Comparison of ENCODE assay signal across 22 cellular contexts in the genomic region with DNA sequence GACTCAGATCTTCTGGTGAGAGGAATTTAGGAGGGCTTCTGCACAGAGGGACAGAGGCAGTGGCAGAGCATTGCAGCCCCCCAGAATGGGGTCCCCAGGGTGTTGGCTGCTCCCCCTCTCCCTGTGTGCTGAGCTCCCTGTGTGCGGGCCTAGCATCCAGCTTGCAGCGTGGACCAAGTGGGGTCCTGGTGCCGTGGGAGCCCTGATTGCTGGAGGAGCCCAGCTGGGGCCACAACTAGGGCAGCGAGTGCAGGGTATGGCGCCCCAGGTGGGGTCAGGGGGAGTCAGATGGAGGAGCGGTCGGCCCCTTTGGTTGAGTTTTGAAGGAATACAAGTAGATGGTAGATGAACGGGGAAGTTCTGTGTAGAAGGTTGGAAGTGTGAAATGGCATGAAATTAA.
A peak's percentile ranks its signal among the peaks of the same experiment; 100 is the strongest.
DNase-seq lines count a peak whose midpoint lies in the region; ATAC-seq, FAIRE-seq and TF ChIP-seq lines count a peak whose summit lies in the region.
"Had no signal": no experiment of that assay in that cellular context is flagged by ENCODE, and none has a peak within 500 bp of the region (broad histone marks: within the 10 kb centered on the region; RNA-seq: fewer than 3 reads in every experiment).

No MANE protein-coding gene starts in this region.

- WGBS in GM12878 (ENCODE audit: insufficient coverage, insufficient replicate concordance, low lambda C conversion rate, missing lambda C conversion rate) = 16% methylated on average over 8 of the region's 8 CpGs
- WGBS in right lobe of liver (ENCODE audit: insufficient coverage, low coverage, low lambda C conversion rate, missing lambda C conversion rate) = 88% methylated on average over 7 of the region's 8 CpGs

- in situ Hi-C loops in GM12878 (cut with MboI) = loop anchor here (5.0 kb wide), 1 partner anchor 103 kb away; no protein-coding TSS in a partner anchor

- H3K9me3 ChIP-seq in HEK293 (ENCODE audit: control insufficient read depth, insufficient read depth, low read depth, low read length) = no peaks in the 10 kb centered on the region
- H3K9me3 ChIP-seq in GM12878 (replicated peaks; ENCODE audit: control insufficient read depth, insufficient read depth, low read length) = no peaks in the 10 kb centered on the region
- no peaks in the 10 kb centered on the region for H3K9me3 ChIP-seq in right lobe of liver
- no peaks in the 10 kb centered on the region for H3K9me3 ChIP-seq in CD4-positive, alpha-beta T cell (ENCODE audit: control insufficient read depth, low read length)
- no peaks in the 10 kb centered on the region for H3K9me3 ChIP-seq in effector memory CD4-positive, alpha-beta T cell (ENCODE audit: control insufficient read depth, low read length)
- H3K9me3 ChIP-seq: adrenal gland, thoracic aorta had no signal

- no peaks in the 10 kb centered on the region for H3K36me3 Mint-ChIP-seq in stimulated activated memory B cell treated with anti-CD40 and anti-IgM and Interleukin-4, amounts not matched to agents 10 μg/mL and 1 μg/mL and 100 μg/mL, for 72 hours
- no peaks in the 10 kb centered on the region for H3K36me3 Mint-ChIP-seq in CD4-positive, alpha-beta T cell (ENCODE audit: low read depth)
- H3K36me3 Mint-ChIP-seq: WTC11 had no signal

- SMC1A ChIA-PET in GM12878 (lab: Charles Lee; ENCODE audit: uncharacterized antibody, unreplicated experiment) = interaction anchor here (0.6 to 14.5 kb wide), 16 partner anchors 13 to 120 kb away, joined by 3 to 225 read pairs (median 18); partner anchors contain the start of gene TRIO

- RAD21 ChIA-PET in GM12878 (lab: Charles Lee; ENCODE audit: unreplicated experiment) = interaction anchor here (1.6 to 12.4 kb wide), 12 partner anchors 11 to 101 kb away, joined by 3 to 373 read pairs (median 35); partner anchors contain the start of gene TRIO

- no peak overlapping the region for H2AFZ ChIP-seq in GM12878 (ENCODE audit: control insufficient read depth, low read depth, low read length)

- intact Hi-C loops in GM12878 (cut with micrococcal nuclease; ENCODE audit: unreplicated experiment) = loop anchor here (1.0 to 5.0 kb wide), 4 partner anchors 36 to 218 kb away; no protein-coding TSS in a partner anchor
- intact Hi-C loops in right lobe of liver (cut with DNase I) = no loop called here
- intact Hi-C loops in CD4-positive, alpha-beta T cell (cut with DNase I, micrococcal nuclease) = no loop called here

- H3K4me3 ChIP-seq in HEK293 (ENCODE audit: low read depth, low read length) (no peak overlapping the region), GM12878 (0 out of 2 replicates have a peak overlapping the region, but pooled peaks have one; percentile 61), right lobe of liver (no peak overlapping the region)
- no peak overlapping the region for H3K4me3 ChIP-seq in effector memory CD4-positive, alpha-beta T cell (ENCODE audit: insufficient read depth, low read depth, low read length, poor library complexity, severe bottlenecking)
- H3K4me3 ChIP-seq: adrenal gland, thoracic aorta had no signal

- H3K36me3 ChIP-seq in HEK293 (ENCODE audit: control insufficient read depth in 2 of 2, insufficient read depth in 1 of 2, low read length in 2 of 2) (no peaks in the 10 kb centered on the region; a peak in 1 of 3 replicates), GM12878 (ENCODE audit: control insufficient read depth in 2 of 2, insufficient read depth in 2 of 2, low read length in 1 of 2) (no peaks in the 10 kb centered on the region; a peak in 1 of 4 replicates), right lobe of liver (no peaks in the 10 kb centered on the region)
- H3K36me3 ChIP-seq in effector memory CD4-positive, alpha-beta T cell (ENCODE audit: control insufficient read depth, insufficient read depth, low read length) = no peaks in the 10 kb centered on the region
- H3K36me3 ChIP-seq: adrenal gland, thoracic aorta had no signal

- TF ChIP-seq POLR2A in GM12878 (IDR thresholded peaks at IDR 0.05; ENCODE audit: low read depth, low read length) (no peak), right lobe of liver (IDR thresholded peaks at IDR 0.05) (no peak)

- no peak for FAIRE-seq in GM12878 (lab: Jason Lieb, UNC)
- FAIRE-seq: endometrium, frontal cortex had no signal

- H3K27me3 ChIP-seq in GM12878 (replicated peaks in 1 of 2; ENCODE audit: control insufficient read depth in 2 of 2, insufficient read depth in 2 of 2, low read length in 1 of 2) (no peaks in the 10 kb centered on the region), right lobe of liver (no peaks in the 10 kb centered on the region)
- H3K27me3 ChIP-seq in CD4-positive, alpha-beta T cell (ENCODE audit: control insufficient read depth, insufficient read depth, low read length) = peaks cover 7% of the 10 kb centered on the region
- no peaks in the 10 kb centered on the region for H3K27me3 ChIP-seq in effector memory CD4-positive, alpha-beta T cell (replicated peaks; ENCODE audit: control insufficient read depth, insufficient read depth, low read length, poor library complexity, severe bottlenecking)
- H3K27me3 ChIP-seq: adrenal gland had no signal

- H3K27me3 Mint-ChIP-seq in stimulated activated memory B cell treated with anti-CD40 and anti-IgM and Interleukin-4, amounts not matched to agents 10 μg/mL and 1 μg/mL and 100 μg/mL, for 72 hours = no peaks in the 10 kb centered on the region
- H3K27me3 Mint-ChIP-seq in CD4-positive, alpha-beta T cell = peaks cover 17% of the 10 kb centered on the region

- peak overlapping the region; percentile 65 for H3K4me3 Mint-ChIP-seq in stimulated activated memory B cell treated with anti-CD40 and anti-IgM and Interleukin-4, amounts not matched to agents 10 μg/mL and 1 μg/mL and 100 μg/mL, for 72 hours
- no peak overlapping the region for H3K4me3 Mint-ChIP-seq in CD4-positive, alpha-beta T cell
- H3K4me3 Mint-ChIP-seq: neural crest cell, WTC11 had no signal

- no peak for ATAC-seq in GM12878
- ATAC-seq in right lobe of liver = no peak
- ATAC-seq in stimulated activated memory B cell treated with anti-CD40 and anti-IgM and Interleukin-4, amounts not matched to agents 10 μg/mL and 1 μg/mL and 100 μg/mL, for 72 hours = no peak
- ATAC-seq in CD4-positive, alpha-beta T cell (ENCODE audit: poor library complexity) = no peak
- no peak for ATAC-seq in HG03097 (IDR thresholded peaks at IDR 0.05; ENCODE audit: low FRiP score, unreplicated experiment)
- no peak for ATAC-seq in HG02870 (IDR thresholded peaks at IDR 0.05; ENCODE audit: unreplicated experiment)
- ATAC-seq: Right ventricle myocardium inferior, WTC11 had no signal

- H3K4me1 Mint-ChIP-seq in stimulated activated memory B cell treated with anti-CD40 and anti-IgM and Interleukin-4, amounts not matched to agents 10 μg/mL and 1 μg/mL and 100 μg/mL, for 72 hours = peaks cover 88% of the 10 kb centered on the region
- H3K4me1 Mint-ChIP-seq in CD4-positive, alpha-beta T cell (ENCODE audit: low read depth) = peaks cover 6% of the 10 kb centered on the region

- peaks cover 97% of the 10 kb centered on the region for H3K79me2 ChIP-seq in GM12878 (ENCODE audit: control insufficient read depth, insufficient read depth, low read length)

- no peaks in the 10 kb centered on the region for H4K20me1 ChIP-seq in GM12878 (ENCODE audit: control insufficient read depth, insufficient read depth)

- H3K27ac Mint-ChIP-seq in stimulated activated memory B cell treated with anti-CD40 and anti-IgM and Interleukin-4, amounts not matched to agents 10 μg/mL and 1 μg/mL and 100 μg/mL, for 72 hours = peak overlapping the region; percentile 92
- H3K27ac Mint-ChIP-seq in CD4-positive, alpha-beta T cell = no peak overlapping the region
- H3K27ac Mint-ChIP-seq: WTC11 had no signal

- TF ChIP-seq CTCF in HEK293 (tag by site-specific recombination; IDR thresholded peaks at IDR 0.05) = no peak
- TF ChIP-seq CTCF in GM12878 (IDR thresholded peaks at IDR 0.05 in 2 of 3, conservative IDR thresholded peaks at IDR 0.05 in 1 of 3; ENCODE audit: control insufficient read depth in 2 of 3, extremely low read depth in 1 of 3, insufficient read depth in 1 of 3, low read depth in 3 of 3, low read length in 3 of 3) = no peak
- no peak for TF ChIP-seq CTCF in right lobe of liver (IDR thresholded peaks at IDR 0.05)
- no peak for TF ChIP-seq CTCF in CD4-positive, alpha-beta T cell (IDR thresholded peaks at IDR 0.05)

- peak overlapping the region; percentile 96 for H3K4me2 ChIP-seq in GM12878 (ENCODE audit: control insufficient read depth, insufficient read depth)

- H3K27ac ChIP-seq in HEK293 (ENCODE audit: extremely low read depth, low read depth, low read length) (no peak overlapping the region), GM12878 (ENCODE audit: control insufficient read depth, insufficient read depth) (peak overlapping the region; percentile 94), right lobe of liver (peak overlapping the region in 2 of 3 donors; percentile 75 to 79)
- no peak overlapping the region for H3K27ac ChIP-seq in CD4-positive, alpha-beta T cell (ENCODE audit: low read depth, low read length)
- no peak overlapping the region for H3K27ac ChIP-seq in effector memory CD4-positive, alpha-beta T cell (ENCODE audit: insufficient read depth, low read length, poor library complexity, severe bottlenecking)
- H3K27ac ChIP-seq: adrenal gland, HL-60, thoracic aorta had no signal

- DNase-seq in GM12878 (ENCODE audit: low read depth, low spot score) (no peak), right lobe of liver (no peak)
- DNase-seq in CD4-positive, alpha-beta T cell = no peak
- DNase-seq in effector memory CD4-positive, alpha-beta T cell = no peak
- DNase-seq: adrenal gland; central memory CD4-positive, alpha-beta T cell; DMS153; KBM-7; NCI-H1092 treated with DMSO at 0.1 percent for 48 hours; NCI-H2171; retina had no signal

- peaks cover 26% of the 10 kb centered on the region for H3K4me1 ChIP-seq in HEK293 (ENCODE audit: control insufficient read depth, insufficient read depth, low read length)
- peaks cover 59% of the 10 kb centered on the region for H3K4me1 ChIP-seq in GM12878 (ENCODE audit: control insufficient read depth, insufficient read depth, low read length)
- peaks cover 0 to 64% (median 15%) of the 10 kb centered on the region in 4 donors for H3K4me1 ChIP-seq in right lobe of liver
- H3K4me1 ChIP-seq in effector memory CD4-positive, alpha-beta T cell (ENCODE audit: control insufficient read depth, insufficient read depth, low read length, poor library complexity, severe bottlenecking) = no peaks in the 10 kb centered on the region

- H3K9ac ChIP-seq in GM12878 (ENCODE audit: control insufficient read depth, insufficient read depth, low read length) = peak overlapping the region; percentile 62

- CTCF ChIA-PET in HEK293 (lab: Yijun Ruan, JAX) = interaction anchor here (0.6 to 1.0 kb wide), 2 partner anchors 71 to 102 kb away, joined by 3 read pairs; no protein-coding TSS in a partner anchor
- CTCF ChIA-PET in GM12878 (lab: Yijun Ruan, JAX) = interaction anchor here (0.8 to 9.7 kb wide), 15 partner anchors 34 to 100 kb away, joined by 3 to 118 read pairs (median 7); no protein-coding TSS in a partner anchor
- CTCF ChIA-PET in CD4-positive, alpha-beta T cell (lab: Charles Lee) = no interaction called here

- POLR2A ChIA-PET in HEK293 (lab: Yijun Ruan, JAX) (no interaction called here), GM12878 (lab: Charles Lee) (interaction anchor here (1.0 to 12.4 kb wide), 13 partner anchors 11 to 101 kb away, joined by 3 to 347 read pairs (median 8); partner anchors contain the start of gene TRIO)
- POLR2A ChIA-PET in CD4-positive, alpha-beta T cell (lab: Charles Lee) = no interaction called here

- TF ChIP-seq EP300 in GM12878 (IDR thresholded peaks at IDR 0.05; ENCODE audit: borderline replicate concordance in 1 of 2, control insufficient read depth in 1 of 2, low read depth in 2 of 2, low read length in 2 of 2) = no peak

- H3K9me3 Mint-ChIP-seq in stimulated activated memory B cell treated with anti-CD40 and anti-IgM and Interleukin-4, amounts not matched to agents 10 μg/mL and 1 μg/mL and 100 μg/mL, for 72 hours = no peaks in the 10 kb centered on the region
- no peaks in the 10 kb centered on the region for H3K9me3 Mint-ChIP-seq in CD4-positive, alpha-beta T cell
- H3K9me3 Mint-ChIP-seq: neural crest cell, WTC11 had no signal

- no peak for TF ChIP-seq RAD21 in GM12878 (IDR thresholded peaks at IDR 0.05; ENCODE audit: insufficient read depth, low read depth, low read length)

- BruUV-seq in GM12878 (replicated peaks; lab: Mats Ljungman, UMichigan) = no TSS peak

Comparison
In these comparisons a context has a peak if more than half of its experiments do, and no peak if none do; other contexts are left out.
1. H3K27ac ChIP-seq: peak in GM12878 (single experiment) and right lobe of liver (2 of 3); none in HEK293 (single experiment), CD4-positive, alpha-beta T cell (single experiment) and effector memory CD4-positive, alpha-beta T cell (single experiment).